Comparison of ENCODE assay signal across 10 cellular contexts in the genomic region with DNA sequence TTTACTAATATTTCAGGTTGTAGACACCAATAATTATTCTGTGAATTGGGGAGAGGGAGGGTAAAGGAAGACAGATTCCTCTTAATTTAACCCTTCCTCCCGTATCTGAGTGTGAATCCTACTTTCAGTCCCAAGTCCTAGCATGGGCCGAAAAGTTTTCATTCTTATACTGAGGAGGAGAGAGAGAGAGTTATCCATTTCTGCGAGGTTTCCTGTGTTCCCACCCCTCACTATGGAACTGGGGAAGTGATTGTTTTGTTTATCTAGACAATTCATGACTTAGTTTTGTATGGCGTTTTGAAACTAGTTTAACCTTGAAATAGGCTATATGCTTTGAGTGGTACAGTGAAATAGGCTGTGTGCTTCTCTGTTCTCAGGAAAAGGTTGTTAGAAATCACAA.
DNase-seq lines count a peak whose midpoint lies in the region; ATAC-seq and TF ChIP-seq lines count a peak whose summit lies in the region.
"Had no signal": no experiment of that assay in that cellular context is flagged by ENCODE, and none has a peak within 500 bp of the region (broad histone marks: within the 10 kb centered on the region; RNA-seq: fewer than 3 reads in every experiment).

No MANE protein-coding gene starts in this region.

- peaks cover 82% of the 10 kb centered on the region for H3K27me3 Mint-ChIP-seq in activated CD4-positive, alpha-beta T cell treated with anti-CD3 and anti-CD28 coated beads, Interleukin-2, amount 10 ng/mL, durations not matched to agents 7 days and 5 days
- H3K27me3 Mint-ChIP-seq in endothelial cell (ENCODE audit: unreplicated experiment) (no peaks in the 10 kb centered on the region), osteocyte (ENCODE audit: unreplicated experiment) (no peaks in the 10 kb centered on the region)

- CTCF ChIA-PET in activated CD4-positive, alpha-beta T cell treated with anti-CD3 and anti-CD28 coated beads, Interleukin-2, amount 10 ng/mL, durations not matched to agents 7 days and 5 days (lab: Charles Lee) = no interaction called here
- CTCF ChIA-PET in Panc1 (lab: Charles Lee) = interaction anchor here (0.6 to 1.9 kb wide), 2 partner anchors 52 to 414 kb away, joined by 3 to 10 read pairs; no protein-coding TSS in a partner anchor

- intact Hi-C loops in Panc1 (cut with micrococcal nuclease; ENCODE audit: unreplicated experiment) = loop anchor here (2.0 to 10.0 kb wide), 3 partner anchors 230 to 1090 kb away; no protein-coding TSS in a partner anchor

- no peaks in the 10 kb centered on the region for H3K4me1 ChIP-seq in Panc1 (ENCODE audit: control insufficient read depth, insufficient read depth, low read length)

- ATAC-seq in Panc1 (no peak), GM21619 (IDR thresholded peaks at IDR 0.05; ENCODE audit: unreplicated experiment) (no peak)

- POLR2A ChIA-PET in activated CD4-positive, alpha-beta T cell treated with anti-CD3 and anti-CD28 coated beads, Interleukin-2, amount 10 ng/mL, durations not matched to agents 7 days and 5 days (lab: Charles Lee) = no interaction called here
- POLR2A ChIA-PET in Panc1 (lab: Charles Lee) = no interaction called here

- no peaks in the 10 kb centered on the region for H3K9me3 ChIP-seq in Panc1 (ENCODE audit: control insufficient read depth, insufficient read depth, low read depth, low read length)
- H3K9me3 ChIP-seq: heart left ventricle had no signal

- no peak for TF ChIP-seq CTCF in Panc1 (IDR thresholded peaks at IDR 0.05)
- TF ChIP-seq CTCF in endothelial cell (IDR thresholded peaks at IDR 0.05; ENCODE audit: unreplicated experiment) = no peak
- TF ChIP-seq CTCF in osteocyte (IDR thresholded peaks at IDR 0.05) = no peak

- H3K27me3 ChIP-seq in Panc1 (ENCODE audit: control insufficient read depth, insufficient read depth, low read length) = no peaks in the 10 kb centered on the region

- no peaks in the 10 kb centered on the region for H3K9me3 Mint-ChIP-seq in activated CD4-positive, alpha-beta T cell treated with anti-CD3 and anti-CD28 coated beads, Interleukin-2, amount 10 ng/mL, durations not matched to agents 7 days and 5 days
- H3K9me3 Mint-ChIP-seq in endothelial cell (ENCODE audit: unreplicated experiment) = no peaks in the 10 kb centered on the region
- H3K9me3 Mint-ChIP-seq in osteocyte (ENCODE audit: unreplicated experiment) = no peaks in the 10 kb centered on the region

- H3K36me3 ChIP-seq in Panc1 (ENCODE audit: control insufficient read depth, insufficient read depth, low read length) = no peaks in the 10 kb centered on the region
- H3K36me3 ChIP-seq: heart left ventricle had no signal

- H3K4me3 Mint-ChIP-seq in activated CD4-positive, alpha-beta T cell treated with anti-CD3 and anti-CD28 coated beads, Interleukin-2, amount 10 ng/mL, durations not matched to agents 7 days and 5 days = peak overlapping the region; percentile 10
- H3K4me3 Mint-ChIP-seq in endothelial cell (ENCODE audit: unreplicated experiment) (peak overlapping the region; percentile 75), osteocyte (ENCODE audit: unreplicated experiment) (peak overlapping the region; percentile 79)

- H3K27ac Mint-ChIP-seq in activated CD4-positive, alpha-beta T cell treated with anti-CD3 and anti-CD28 coated beads, Interleukin-2, amount 10 ng/mL, durations not matched to agents 7 days and 5 days = no peak overlapping the region
- H3K27ac Mint-ChIP-seq in endothelial cell (ENCODE audit: unreplicated experiment) (no peak overlapping the region), osteocyte (ENCODE audit: unreplicated experiment) (peak overlapping the region; percentile 74)

- H3K4me1 Mint-ChIP-seq in activated CD4-positive, alpha-beta T cell treated with anti-CD3 and anti-CD28 coated beads, Interleukin-2, amount 10 ng/mL, durations not matched to agents 7 days and 5 days = peaks cover 12% of the 10 kb centered on the region
- H3K4me1 Mint-ChIP-seq in endothelial cell (ENCODE audit: unreplicated experiment) = peaks cover 9% of the 10 kb centered on the region
- H3K4me1 Mint-ChIP-seq in osteocyte (ENCODE audit: unreplicated experiment) = peaks cover 29% of the 10 kb centered on the region

- in situ Hi-C loops in Panc1 (cut with HindIII; ENCODE audit: low pct_unique_long_range_greater_than_20kb, low sequenced_read_pairs) = no loop called here

- H3K36me3 Mint-ChIP-seq in activated CD4-positive, alpha-beta T cell treated with anti-CD3 and anti-CD28 coated beads, Interleukin-2, amount 10 ng/mL, durations not matched to agents 7 days and 5 days (ENCODE audit: low read depth) = no peaks in the 10 kb centered on the region
- H3K36me3 Mint-ChIP-seq in endothelial cell (ENCODE audit: low read depth, unreplicated experiment) (no peaks in the 10 kb centered on the region), osteocyte (ENCODE audit: unreplicated experiment) (no peaks in the 10 kb centered on the region)

- peak overlapping the region; percentile 81 for H3K27ac ChIP-seq in Panc1 (ENCODE audit: low read length)
- H3K27ac ChIP-seq: heart left ventricle had no signal

- BruUV-seq in Panc1 (replicated peaks; lab: Mats Ljungman, UMichigan) = no TSS peak

- peak overlapping the region; percentile 41 to 68 for H3K4me3 ChIP-seq in Panc1 (ENCODE audit: low read depth in 2 of 2, low read length in 2 of 2)

- no peak for DNase-seq in activated CD4-positive, alpha-beta T cell treated with anti-CD3 and anti-CD28 coated beads, Interleukin-2, amount 10 ng/mL, durations not matched to agents 7 days and 5 days
- DNase-seq in activated CD4-positive, alpha-beta T cell treated with anti-CD3 and anti-CD28 coated beads for 1 hour = no peak
- DNase-seq in Panc1 (ENCODE audit: low read depth, low spot score) (no peak), endothelial cell (ENCODE audit: low spot score) (no peak), osteocyte (ENCODE audit: extremely low spot score, unreplicated experiment) (no peak), D341Med (ENCODE audit: low spot score) (no peak), NCI-H1417 (lab: John Stamatoyannopoulos, UW) (no peak)
- DNase-seq: NCI-H1436 treated with DMSO at 0.1 percent for 48 hours had no signal

Comparison
In these comparisons a context has a peak if more than half of its experiments do, and no peak if none do; other contexts are left out.
1. H3K4me3 Mint-ChIP-seq: peak in every context shown above with its lines; median percentile 79 in osteocyte; 75 in endothelial cell; 10 in activated CD4-positive, alpha-beta T cell treated with anti-CD3 and anti-CD28 coated beads, Interleukin-2, amount 10 ng/mL, durations not matched to agents 7 days and 5 days.